ENCODE assay signal across 7 cellular contexts in genomic region chr5:75509956-75510355, GRCh38. TPM values are rescaled to one million over a fixed set of nuclear protein-coding genes. Genes with fewer than 3 reads are reported as not detected.
A peak's percentile ranks its signal among the peaks of the same experiment; 100 is the strongest.
DNase-seq lines count a peak whose midpoint lies in the region; ATAC-seq, FAIRE-seq and TF ChIP-seq lines count a peak whose summit lies in the region.

No MANE protein-coding gene starts in this region.

- H3K79me2 ChIP-seq in GM23248 (ENCODE audit: insufficient read depth) (peaks cover 96% of the 10 kb centered on the region), PC-3 (ENCODE audit: low read length) (peaks cover 86% of the 10 kb centered on the region), endothelial cell of umbilical vein (ENCODE audit: control insufficient read depth, insufficient read depth, low read length) (peaks cover 75% of the 10 kb centered on the region)

- peak overlapping the region; percentile 96 for H3K4me3 ChIP-seq in GM23248
- H3K4me3 ChIP-seq in PC-3 (ENCODE audit: low read length) = peak overlapping the region; percentile 83
- peak overlapping the region; percentile 83 to 96 (median 89) for H3K4me3 ChIP-seq in endothelial cell of umbilical vein (replicated peaks in 1 of 3; ENCODE audit: insufficient read depth in 1 of 3, low read depth in 1 of 3, low read length in 3 of 3)
- peak overlapping the region in 1 of 2 donors; percentile 85 for H3K4me3 ChIP-seq in neuronal stem cell (ENCODE audit: low read length in 2 of 2)

- H3K4me1 ChIP-seq in GM23248 (ENCODE audit: insufficient read depth) (peaks cover 36% of the 10 kb centered on the region), PC-3 (ENCODE audit: insufficient read depth, low read length) (peaks cover 15% of the 10 kb centered on the region), endothelial cell of umbilical vein (ENCODE audit: control insufficient read depth, extremely low read depth, insufficient read depth, low read length) (peaks cover 22% of the 10 kb centered on the region), neuronal stem cell (ENCODE audit: control insufficient read depth in 2 of 2, insufficient read depth in 1 of 2, low read depth in 1 of 2, low read length in 2 of 2) (peaks cover 0 to 8% of the 10 kb centered on the region in 2 donors)

- no peak overlapping the region for H4K91ac ChIP-seq in neuronal stem cell (ENCODE audit: low read depth, low read length, poor library complexity)

- peaks cover 7% of the 10 kb centered on the region; the same call in 1 of the 2 replicates for H3F3A ChIP-seq in GM23248 (ENCODE audit: insufficient read depth)
- H3F3A ChIP-seq in PC-3 (ENCODE audit: low read length, unreplicated experiment) = no peaks in the 10 kb centered on the region

- H3K4ac ChIP-seq in neuronal stem cell (ENCODE audit: low read length) = no peak overlapping the region

- H3K36me3 ChIP-seq in GM23248 (ENCODE audit: low read depth) = no peaks in the 10 kb centered on the region
- no peaks in the 10 kb centered on the region for H3K36me3 ChIP-seq in PC-3 (ENCODE audit: low read depth, low read length)
- no peaks in the 10 kb centered on the region for H3K36me3 ChIP-seq in endothelial cell of umbilical vein (ENCODE audit: control insufficient read depth in 2 of 2, extremely low read depth in 1 of 2, insufficient read depth in 2 of 2, low read length in 2 of 2)
- H3K36me3 ChIP-seq in neuronal stem cell (replicated peaks in 1 of 2; ENCODE audit: control insufficient read depth in 2 of 2, insufficient read depth in 2 of 2, low read length in 2 of 2) = peaks cover 0 to 12% of the 10 kb centered on the region in 2 donors

- TF ChIP-seq CTCF in PC-3 (conservative IDR thresholded peaks at IDR 0.05; ENCODE audit: low read depth, low read length) = no peak
- no peak for TF ChIP-seq CTCF in endothelial cell of umbilical vein (IDR thresholded peaks at IDR 0.05; ENCODE audit: extremely low read depth in 1 of 2, insufficient read depth in 1 of 2, low read depth in 1 of 2, low read length in 2 of 2)

- no peak overlapping the region for H2BK12ac ChIP-seq in neuronal stem cell (ENCODE audit: low read length)

- CTCF ChIA-PET in PC-3 (lab: Charles Lee) (no interaction called here), endothelial cell of umbilical vein (lab: Charles Lee) (interaction anchor here (1.0 to 2.9 kb wide), 4 partner anchors 41 to 665 kb away, joined by 3 to 27 read pairs (median 4); no protein-coding TSS in a partner anchor)

- H3K23ac ChIP-seq in neuronal stem cell (ENCODE audit: low read depth, low read length, poor library complexity) = no peak overlapping the region

- BruUV-seq in PC-3 (replicated peaks; lab: Mats Ljungman, UMichigan) (no TSS peak), endothelial cell of umbilical vein (replicated peaks; lab: Mats Ljungman, UMichigan) (TSS peak; percentile 19)

- H3K79me1 ChIP-seq in neuronal stem cell (ENCODE audit: low read depth, low read length) = peaks cover 2% of the 10 kb centered on the region

- H3K9me3 ChIP-seq in GM23248 (ENCODE audit: low read depth) (no peaks in the 10 kb centered on the region), PC-3 (ENCODE audit: low read length) (no peaks in the 10 kb centered on the region), endothelial cell of umbilical vein (replicated peaks; ENCODE audit: control insufficient read depth, insufficient read depth, low read length) (no peaks in the 10 kb centered on the region), neuronal stem cell (replicated peaks in 1 of 2; ENCODE audit: control insufficient read depth in 2 of 2, insufficient read depth in 1 of 2, low read depth in 1 of 2, low read length in 2 of 2) (peaks cover 0 to 8% of the 10 kb centered on the region in 2 donors)

- no peak for FAIRE-seq in endothelial cell of umbilical vein (lab: Jason Lieb, UNC)

- peak; percentile 72 for DNase-seq in GM23248
- peak; percentile 9 for DNase-seq in PC-3
- DNase-seq in endothelial cell of umbilical vein (ENCODE audit: low read depth, low spot score) = peak; percentile 60
- no peak for DNase-seq in neuronal stem cell (ENCODE audit: low spot score)
- DNase-seq in NCI-H510A treated with DMSO at 0.1 percent for 48 hours (lab: John Stamatoyannopoulos, UW) = no peak
- no peak for DNase-seq in NCI-H345 treated with DMSO at 0.1 percent for 48 hours (lab: John Stamatoyannopoulos, UW; ENCODE audit: unreplicated experiment)
- DNase-seq in NCI-H1930 (lab: John Stamatoyannopoulos, UW) = no peak

- no peak overlapping the region for H4K8ac ChIP-seq in neuronal stem cell (ENCODE audit: low read depth, low read length)

- H3K18ac ChIP-seq in neuronal stem cell (ENCODE audit: low read length) = no peak overlapping the region

- no peak overlapping the region for H2BK5ac ChIP-seq in neuronal stem cell (ENCODE audit: low read length)

- dilution Hi-C loops in endothelial cell of umbilical vein (cut with MboI; ENCODE audit: extremely low pct_ligation_motif_present, low sequenced_read_pairs) = no loop called here

- POLR2A ChIA-PET in PC-3 (lab: Charles Lee; ENCODE audit: unreplicated experiment) = interaction anchor here (0.6 kb wide), 1 partner anchor 150 kb away, joined by 5 read pairs; no protein-coding TSS in a partner anchor
- POLR2A ChIA-PET in endothelial cell of umbilical vein (lab: Charles Lee) = interaction anchor here (0.6 kb wide), 1 partner anchor 1203 kb away, joined by 3 read pairs; no protein-coding TSS in a partner anchor

- no peak overlapping the region for H2AK5ac ChIP-seq in neuronal stem cell (ENCODE audit: low read depth, low read length)

- no peaks in the 10 kb centered on the region for H3K9me2 ChIP-seq in GM23248 (ENCODE audit: insufficient read depth)
- no peaks in the 10 kb centered on the region for H3K9me2 ChIP-seq in PC-3 (replicated peaks; ENCODE audit: low read length)

- no peak overlapping the region for H3K14ac ChIP-seq in neuronal stem cell (ENCODE audit: low read length)

- in situ Hi-C loops in GM23248 (cut with MboI) = no loop called here

- peak overlapping the region; percentile 94 for H2AFZ ChIP-seq in GM23248
- H2AFZ ChIP-seq in PC-3 (ENCODE audit: low read length) = no peak overlapping the region
- H2AFZ ChIP-seq in endothelial cell of umbilical vein (ENCODE audit: low read depth, low read length) = no peak overlapping the region
- H2AFZ ChIP-seq in neuronal stem cell (ENCODE audit: low read length) = no peak overlapping the region

- peak overlapping the region; percentile 90 for H3K9ac ChIP-seq in GM23248
- H3K9ac ChIP-seq in PC-3 (ENCODE audit: low read length) = peak overlapping the region; percentile 87
- peak overlapping the region; percentile 13 for H3K9ac ChIP-seq in endothelial cell of umbilical vein (replicated peaks; ENCODE audit: extremely low read depth, insufficient read depth, low read length)
- H3K9ac ChIP-seq in neuronal stem cell (ENCODE audit: low read depth, low read length, poor library complexity) = no peak overlapping the region

- no peak overlapping the region for H2BK120ac ChIP-seq in neuronal stem cell (ENCODE audit: low read depth, low read length)

- no peak overlapping the region for H2BK15ac ChIP-seq in neuronal stem cell (ENCODE audit: low read length)

- H4K20me1 ChIP-seq in GM23248 (ENCODE audit: insufficient read depth) = peaks cover 4% of the 10 kb centered on the region; the same call in 1 of the 2 replicates
- no peaks in the 10 kb centered on the region for H4K20me1 ChIP-seq in PC-3 (ENCODE audit: low read length)
- peaks cover 4% of the 10 kb centered on the region for H4K20me1 ChIP-seq in endothelial cell of umbilical vein (replicated peaks; ENCODE audit: control insufficient read depth, extremely low read depth, insufficient read depth, low read length)

- no peaks in the 10 kb centered on the region for H3K9me1 ChIP-seq in endothelial cell of umbilical vein (replicated peaks; ENCODE audit: control insufficient read depth, extremely low read depth, insufficient read depth, low read length)

- H3K27ac ChIP-seq in GM23248 = peak overlapping the region; percentile 72
- no peak overlapping the region for H3K27ac ChIP-seq in PC-3 (ENCODE audit: low read length)
- H3K27ac ChIP-seq in endothelial cell of umbilical vein (ENCODE audit: insufficient read depth, low read depth, low read length) = no peak overlapping the region
- H3K27ac ChIP-seq in neuronal stem cell (replicated peaks; ENCODE audit: low read length) = no peak overlapping the region

- H3K27me3 ChIP-seq in GM23248 (replicated peaks; ENCODE audit: insufficient read depth) = no peaks in the 10 kb centered on the region
- H3K27me3 ChIP-seq in PC-3 (ENCODE audit: low read length) = no peaks in the 10 kb centered on the region
- H3K27me3 ChIP-seq in endothelial cell of umbilical vein (ENCODE audit: control insufficient read depth in 2 of 2, insufficient read depth in 2 of 2, low read length in 2 of 2) = no peaks in the 10 kb centered on the region
- no peaks in the 10 kb centered on the region for H3K27me3 ChIP-seq in neuronal stem cell (ENCODE audit: control insufficient read depth in 3 of 3, insufficient read depth in 3 of 3, low read depth in 1 of 3, low read length in 3 of 3)

- WGBS in GM23248 (ENCODE audit: low coverage in 1 of 2, low lambda C conversion rate in 2 of 2, missing lambda C conversion rate in 2 of 2), 2 experiments = 0 to 8% methylated on average over 1 of the region's 1 CpG
- no CpG with 5 or more reads among the region's 1 CpG for whole genome bisulfite sequencing in neuronal stem cell (ENCODE audit: extremely low coverage in 2 of 2, insufficient read length in 2 of 2, insufficient replicate concordance in 1 of 2), 2 donors

- H3K4me2 ChIP-seq in GM23248 (ENCODE audit: unreplicated experiment) (peak overlapping the region; percentile 88), PC-3 (ENCODE audit: low read length) (peak overlapping the region; percentile 86), endothelial cell of umbilical vein (ENCODE audit: insufficient read depth, low read length) (peak overlapping the region; percentile 96), neuronal stem cell (ENCODE audit: insufficient read depth, low read length, poor library complexity, severe bottlenecking) (peak overlapping the region; percentile 36)

- TF ChIP-seq POLR2A in endothelial cell of umbilical vein (IDR thresholded peaks at IDR 0.05; ENCODE audit: low read depth, low read length) = no peak

- no peak for ATAC-seq in PC-3

- intact Hi-C loops in PC-3 (cut with micrococcal nuclease) (loop anchor here (2.0 to 5.0 kb wide), 3 partner anchors 57 to 173 kb away; partner anchors contain the start of gene HMGCR), endothelial cell of umbilical vein (cut with micrococcal nuclease) (loop anchor here (2.0 kb wide), 1 partner anchor 457 kb away; the partner anchor contains the start of gene GCNT4)

RNA-seq across cellular contexts. Expression of gene CERT1, which starts 1.5 kb away (rescaled TPM):
- 8.1 and 17.3 TPM in 2 replicates for total RNA-seq in GM23248 (2014; rRNA removed; shearing (Covaris generic))
- 14.1 and 15.2 TPM in 2 replicates for polyA plus RNA-seq in GM23248 (2016; fragmentation: Nextera tagmentation; extraction: Ambion mirVana)
- total RNA-seq in PC-3 (2014; rRNA removed) = 5.6 and 6.5 TPM in 2 replicates
- total RNA-seq in endothelial cell of umbilical vein = 21.3 and 25.6 TPM in 2 replicates
- polyA plus RNA-seq in endothelial cell of umbilical vein = 4.2 and 8.0 TPM in 2 replicates
- 6.2 and 9.0 TPM in 2 replicates for polyA plus RNA-seq in endothelial cell of umbilical vein (2011; cell fraction: cytosol; rRNA removed)
- polyA plus RNA-seq in endothelial cell of umbilical vein (2011; cell fraction: nucleus; rRNA removed) = 13.8 and 14.1 TPM in 2 replicates
- polyA plus RNA-seq in endothelial cell of umbilical vein (2012) = 16.9 and 17.2 TPM in 2 replicates
- 36.1 and 46.8 TPM in 2 replicates for polyA minus RNA-seq in endothelial cell of umbilical vein
- 9.2 TPM for polyA minus RNA-seq in endothelial cell of umbilical vein (2011; cell fraction: cytosol; rRNA and poly(A)+ RNA removed)
- 40.6 and 51.8 TPM in 2 replicates for polyA minus RNA-seq in endothelial cell of umbilical vein (2011; cell fraction: nucleus; rRNA and poly(A)+ RNA removed)
- 23.2 TPM for polyA plus RNA-seq in neuronal stem cell (2013, experiment 1 of 2)
- polyA plus RNA-seq in neuronal stem cell (2013, experiment 2 of 2) = 22.3 TPM

RNA-seq across cellular contexts. Expression of gene POLK, which starts 1.7 kb away (rescaled TPM):
- 20.7 and 25.7 TPM in 2 replicates for total RNA-seq in GM23248 (2014; rRNA removed; shearing (Covaris generic))
- polyA plus RNA-seq in GM23248 (2016; fragmentation: Nextera tagmentation; extraction: Ambion mirVana) (22.2 and 24.2 TPM in 2 replicates), endothelial cell of umbilical vein (4.6 and 5.1 TPM in 2 replicates)
- total RNA-seq in PC-3 (2014; rRNA removed) (6.5 and 9.0 TPM in 2 replicates), endothelial cell of umbilical vein (22.1 and 27.3 TPM in 2 replicates)
- polyA plus RNA-seq in endothelial cell of umbilical vein (2011; cell fraction: cytosol; rRNA removed) = 7.3 TPM in 2 replicates
- 28.6 and 29.8 TPM in 2 replicates for polyA plus RNA-seq in endothelial cell of umbilical vein (2011; cell fraction: nucleus; rRNA removed)
- 11.9 and 15.2 TPM in 2 replicates for polyA plus RNA-seq in endothelial cell of umbilical vein (2012)
- polyA minus RNA-seq in endothelial cell of umbilical vein = 34.3 and 41.4 TPM in 2 replicates
- polyA minus RNA-seq in endothelial cell of umbilical vein (2011; cell fraction: cytosol; rRNA and poly(A)+ RNA removed) = 7.4 TPM
- 32.6 and 42.8 TPM in 2 replicates for polyA minus RNA-seq in endothelial cell of umbilical vein (2011; cell fraction: nucleus; rRNA and poly(A)+ RNA removed)
- polyA plus RNA-seq in neuronal stem cell (2013, experiment 1 of 2) = 11.2 TPM
- polyA plus RNA-seq in neuronal stem cell (2013, experiment 2 of 2) = 11.2 TPM

Comparison
In these comparisons a context has a peak if more than half of its experiments do, and no peak if none do; other contexts are left out.
1. DNase-seq: peak in GM23248 (single experiment), PC-3 (single experiment) and endothelial cell of umbilical vein (single experiment); none in neuronal stem cell (single experiment), NCI-H510A treated with DMSO at 0.1 percent for 48 hours (single experiment), NCI-H345 treated with DMSO at 0.1 percent for 48 hours (single experiment) and NCI-H1930 (0 of 2).
2. H3K4me2 ChIP-seq: peak in every context shown above with its lines; median percentile 96 in endothelial cell of umbilical vein; 88 in GM23248; 86 in PC-3; 36 in neuronal stem cell.